Comparison of ENCODE assay signal across 9 cellular contexts in the genomic region with DNA sequence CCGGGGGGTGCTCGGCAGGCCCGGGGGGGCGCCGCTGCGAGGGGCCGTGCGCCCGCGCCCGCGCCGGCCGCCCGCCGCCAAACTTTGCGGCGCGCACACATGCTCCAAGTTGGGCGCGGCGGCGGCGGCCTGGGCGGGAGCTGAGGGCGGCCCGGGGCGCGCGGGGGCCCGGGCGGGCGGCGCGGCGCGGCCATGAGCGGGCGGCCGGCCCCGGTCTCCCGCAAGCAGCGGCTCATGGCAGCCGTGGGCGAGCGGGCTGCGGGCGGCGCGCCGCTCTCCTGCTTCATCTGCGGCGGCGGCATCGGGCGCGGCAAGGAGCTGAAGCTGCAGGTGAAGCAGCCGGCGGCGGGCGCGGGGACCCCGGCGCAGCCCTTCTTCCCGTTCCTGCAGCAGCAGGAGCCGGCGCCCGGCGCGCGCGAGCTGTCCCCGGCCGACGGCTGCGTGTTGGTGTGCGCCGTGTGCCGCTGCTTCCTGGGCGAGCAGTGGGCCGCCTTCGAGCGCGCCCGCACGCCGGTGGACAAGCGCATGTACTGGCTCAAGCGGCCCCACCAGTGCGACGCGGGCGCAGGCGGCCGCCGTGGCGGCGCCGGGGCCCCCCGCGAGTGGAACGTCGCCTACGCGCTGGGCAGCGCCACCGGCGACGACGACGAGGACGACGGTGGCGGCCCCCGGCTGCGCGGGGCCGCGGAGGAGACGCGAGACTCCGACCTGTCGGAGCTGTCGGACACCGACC. TPM values are rescaled to one million over a fixed set of nuclear protein-coding genes. Genes with fewer than 3 reads are reported as not detected.
DNase-seq lines count a peak whose midpoint lies in the region; ATAC-seq, FAIRE-seq and TF ChIP-seq lines count a peak whose summit lies in the region.
"Had no signal": no experiment of that assay in that cellular context is flagged by ENCODE, and none has a peak within 500 bp of the region (broad histone marks: within the 10 kb centered on the region; RNA-seq: fewer than 3 reads in every experiment).

No MANE protein-coding gene starts in this region.

- H3K4me3 ChIP-seq in MG63, result peak overlapping the region; percentile 33; the same call in 1 of the 2 replicates
- H3K4me3 ChIP-seq in esophagus squamous epithelium, result peak overlapping the region; percentile 26 to 70 (median 42)
- peak overlapping the region in 3 of 4 donors; percentile 27 to 57 (median 47) for H3K4me3 ChIP-seq in pancreas

- ATAC-seq in pancreas (peak in 1 of 4 donors; percentile 22), GM18520 (IDR thresholded peaks at IDR 0.05; ENCODE audit: unreplicated experiment) (no peak), GM18868 (IDR thresholded peaks at IDR 0.05; ENCODE audit: unreplicated experiment) (no peak)

- intact Hi-C loops in Calu3 (cut with micrococcal nuclease; ENCODE audit: unreplicated experiment) (no loop called here), esophagus squamous epithelium (cut with DNase I) (no loop called here), pancreas (cut with DNase I) (no loop called here)

- no peak for TF ChIP-seq POLR2A in esophagus squamous epithelium (IDR thresholded peaks at IDR 0.05)

- H3K4me1 ChIP-seq in esophagus squamous epithelium (peaks cover 18 to 95% (median 23%) of the 10 kb centered on the region in 3 donors), pancreas (peaks cover 25 to 33% (median 28%) of the 10 kb centered on the region in 3 donors)

- peak overlapping the region in 2 of 4 donors; percentile 9 to 42 for H3K27ac ChIP-seq in esophagus squamous epithelium
- no peak overlapping the region for H3K27ac ChIP-seq in pancreas

- H3K36me3 ChIP-seq in MG63, result peaks cover 9% of the 10 kb centered on the region
- no peaks in the 10 kb centered on the region for H3K36me3 ChIP-seq in esophagus squamous epithelium
- H3K36me3 ChIP-seq in pancreas, result no peaks in the 10 kb centered on the region

- FAIRE-seq in pancreas (lab: Jason Lieb, UNC), result no peak
- FAIRE-seq: endometrium had no signal

- H3K27me3 Mint-ChIP-seq in Calu3 (ENCODE audit: unreplicated experiment), result peaks cover 88% of the 10 kb centered on the region

- H3K9me3 ChIP-seq in MG63 (no peaks in the 10 kb centered on the region), esophagus squamous epithelium (no peaks in the 10 kb centered on the region), pancreas (no peaks in the 10 kb centered on the region)

- no TSS peak for BruUV-seq in Calu3 (replicated peaks; lab: Mats Ljungman, UMichigan)

- no peaks in the 10 kb centered on the region for H3K9me3 Mint-ChIP-seq in Calu3 (ENCODE audit: low read depth, unreplicated experiment)

- DNase-seq in Calu3 (no peak), MG63 (no peak), esophagus squamous epithelium (lab: John Stamatoyannopoulos, UW) (no peak), pancreas (peak in 2 of 6 donors; percentile 69 to 78), mesenteric fat pad (ENCODE audit: low spot score) (no peak), NCI-H446 treated with DMSO at 0.1 percent for 48 hours (lab: John Stamatoyannopoulos, UW) (no peak)

- H3K4me1 Mint-ChIP-seq in Calu3 (ENCODE audit: low read depth, unreplicated experiment), result peaks cover 43% of the 10 kb centered on the region

- H3K27me3 ChIP-seq in MG63, result no peaks in the 10 kb centered on the region
- peaks cover 0 to 89% (median 5%) of the 10 kb centered on the region in 4 donors for H3K27me3 ChIP-seq in esophagus squamous epithelium
- H3K27me3 ChIP-seq in pancreas, result no peaks in the 10 kb centered on the region

- CTCF ChIA-PET in Calu3 (lab: Charles Lee), result no interaction called here

- no peak overlapping the region for H3K27ac Mint-ChIP-seq in Calu3 (ENCODE audit: unreplicated experiment)

- TF ChIP-seq CTCF in Calu3 (IDR thresholded peaks at IDR 0.05; ENCODE audit: unreplicated experiment) (no peak), esophagus squamous epithelium (IDR thresholded peaks at IDR 0.05) (no peak), pancreas (IDR thresholded peaks at IDR 0.05) (no peak)

- H3K4me3 Mint-ChIP-seq in Calu3 (ENCODE audit: low read depth, unreplicated experiment), result peak overlapping the region; percentile 19

- H3K36me3 Mint-ChIP-seq in Calu3 (ENCODE audit: insufficient read depth, unreplicated experiment), result no peaks in the 10 kb centered on the region

- no CpG with 5 or more reads among the region's 125 CpGs for WGBS in esophagus squamous epithelium, 2 donors
- 1 to 2% methylated on average over 26 to 125 of the region's 125 CpGs for WGBS in pancreas, 2 donors

RNA-seq across cellular contexts. Expression of a gene that starts 57.2 kb away (rescaled TPM):
- total RNA-seq in Calu3 (2022) (not detected in 2 replicates), esophagus squamous epithelium (not detected), pancreas (not detected), mesenteric fat pad (not detected)
- total RNA-seq in MG63 (2014; rRNA removed; shearing (Covaris generic); ENCODE audit: low replicate concordance), result 0.72 TPM in 1 of 2 replicates, not detected in the other
- under 1 TPM in 1 of 2 donors, not detected in 1; 0.05 TPM for polyA plus RNA-seq in pancreas
